Comparison of ENCODE assay signal across 1 cellular context in genomic region chr6:157962601-157963084, GRCh38.
TF ChIP-seq lines count a peak whose summit lies in the region.

No MANE protein-coding gene starts in this region.

TF ChIP-seq in H1, 55 proteins besides CTCF, POLR2A, EP300 and RAD21:
- TF ChIP-seq EGR1 (IDR thresholded peaks at IDR 0.05; ENCODE audit: borderline replicate concordance, low read depth, low read length): no peak
- TF ChIP-seq CHD2 (IDR thresholded peaks at IDR 0.05; ENCODE audit: low read length): no peak
- TF ChIP-seq EZH2 (IDR thresholded peaks at IDR 0.05; ENCODE audit: low read depth, low read length, severe bottlenecking): no peak
- TF ChIP-seq CTBP2 (IDR thresholded peaks at IDR 0.05; ENCODE audit: borderline replicate concordance, insufficient read depth, insufficient read length, low read length): no peak
